Comparison of ENCODE assay signal across 24 cellular contexts in the genomic region with DNA sequence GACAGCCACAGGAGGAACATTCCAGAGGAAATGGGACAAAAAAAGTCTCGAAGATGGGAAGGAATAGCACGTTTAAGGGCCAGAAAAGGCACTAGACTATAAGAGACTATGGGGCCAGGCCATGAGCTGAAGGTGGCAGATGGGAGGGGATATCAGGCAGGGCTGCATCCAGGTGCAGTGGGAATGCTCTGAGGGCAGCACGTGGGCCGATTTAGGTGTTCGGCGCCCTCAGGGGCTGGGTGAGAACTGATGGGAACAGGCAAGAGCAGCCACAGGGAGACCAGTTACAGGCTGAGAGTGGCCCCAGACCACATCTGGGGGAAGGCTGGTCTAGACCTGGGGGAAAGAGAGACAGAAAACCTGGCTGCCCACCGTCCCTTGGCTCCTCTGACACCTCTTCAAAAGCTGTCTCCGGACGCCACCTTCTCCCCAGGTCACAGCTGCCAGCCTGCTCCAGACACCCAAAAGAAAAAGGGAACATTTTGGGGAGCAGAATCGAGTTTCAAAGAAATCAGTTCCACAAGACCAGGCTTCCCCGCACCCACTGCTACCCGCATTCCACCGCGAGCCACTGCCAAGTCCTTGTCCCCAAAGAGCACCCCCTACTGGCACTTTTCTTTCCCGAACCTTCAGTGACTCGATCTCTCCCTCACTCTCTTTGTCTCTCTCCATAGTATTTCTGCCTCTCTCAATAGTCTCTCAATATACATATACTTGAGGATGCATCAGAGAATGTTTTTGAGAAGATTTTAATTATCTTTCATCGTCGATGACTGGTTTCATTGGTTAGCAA.
DNase-seq lines count a peak whose midpoint lies in the region; ATAC-seq and TF ChIP-seq lines count a peak whose summit lies in the region.
"Had no signal": no experiment of that assay in that cellular context is flagged by ENCODE, and none has a peak within 500 bp of the region (broad histone marks: within the 10 kb centered on the region; RNA-seq: fewer than 3 reads in every experiment).

No MANE protein-coding gene starts in this region.

- no TSS peak for BruUV-seq in HCT116 (replicated peaks; lab: Mats Ljungman, UMichigan)

- no peak overlapping the region for H4K8ac ChIP-seq in mesendoderm (ENCODE audit: low read depth, low read length)

- no peak overlapping the region for H2BK120ac ChIP-seq in mesendoderm (ENCODE audit: low read depth, low read length)

- peaks cover 8% of the 10 kb centered on the region for H3K4me1 Mint-ChIP-seq in chondrocyte (ENCODE audit: low read depth)
- H3K4me1 Mint-ChIP-seq: naive B cell; stimulated activated memory B cell treated with anti-CD40 and anti-IgM and Interleukin-4, amounts not matched to agents 10 μg/mL and 1 μg/mL and 100 μg/mL, for 72 hours had no signal

- no peaks in the 10 kb centered on the region for H3K79me2 ChIP-seq in HCT116 (ENCODE audit: insufficient read depth, low read length)
- no peaks in the 10 kb centered on the region for H3K79me2 ChIP-seq in mesendoderm (ENCODE audit: control insufficient read depth, insufficient read depth, low read length)

- H2AFZ ChIP-seq in HCT116 (ENCODE audit: low read depth, low read length, poor library complexity, severe bottlenecking) = no peak overlapping the region

- H3K27me3 ChIP-seq in HCT116 (ENCODE audit: insufficient read depth, low read length) (no peaks in the 10 kb centered on the region), mesendoderm (ENCODE audit: insufficient read depth, low read length, poor library complexity) (no peaks in the 10 kb centered on the region)
- H3K27me3 ChIP-seq: cardiac muscle cell had no signal

- H3K56ac ChIP-seq in mesendoderm (ENCODE audit: low read length) = no peak overlapping the region

- no peak overlapping the region for H2AK5ac ChIP-seq in mesendoderm (ENCODE audit: low read length)

- no peak overlapping the region for H3K27ac Mint-ChIP-seq in chondrocyte (ENCODE audit: unreplicated experiment)
- H3K27ac Mint-ChIP-seq: dendritic cell treated with granulocyte-macrophage colony-stimulating factor and Interleukin-4, amounts not matched to agents 40 ng/mL and 50 ng/mL, for 4 days; stimulated activated memory B cell treated with anti-CD40 and anti-IgM and Interleukin-4, amounts not matched to agents 10 μg/mL and 1 μg/mL and 100 μg/mL, for 72 hours had no signal

- no peaks in the 10 kb centered on the region for H4K20me1 ChIP-seq in HCT116 (ENCODE audit: insufficient read depth)

- H3K4me2 ChIP-seq in HCT116 (ENCODE audit: low read length) (no peak overlapping the region), mesendoderm (ENCODE audit: low read length) (no peak overlapping the region)
- H3K4me2 ChIP-seq: smooth muscle cell had no signal

- peak; percentile 33 for TF ChIP-seq CTCF in C4-2B (conservative IDR thresholded peaks at IDR 0.05)
- peak in 2 of 3 experiments; percentile 25 to 43; a peak in 3 of 6 replicates for TF ChIP-seq CTCF in HCT116 (IDR thresholded peaks at IDR 0.05 in 2 of 3, conservative IDR thresholded peaks at IDR 0.05 in 1 of 3; ENCODE audit: borderline replicate concordance in 1 of 3, insufficient read depth in 1 of 3, low read depth in 2 of 3, low read length in 2 of 3)
- TF ChIP-seq CTCF in chondrocyte (IDR thresholded peaks at IDR 0.05) = peak; percentile 30

- RAD21 ChIA-PET in HCT116 (lab: Charles Lee; ENCODE audit: low non-redundant PET in 1 of 2, low total read pairs in 2 of 2, uncharacterized antibody in 2 of 2, unreplicated experiment in 2 of 2) = no interaction called here

- no peaks in the 10 kb centered on the region for H3K9me3 Mint-ChIP-seq in chondrocyte (ENCODE audit: low read depth)
- H3K9me3 Mint-ChIP-seq: activated T-cell treated with anti-CD3 and anti-CD28 coated beads, Interleukin-2, amount 50 U/mL, for 4 hours had no signal

- H3K4me3 ChIP-seq in HCT116 (replicated peaks in 1 of 2; ENCODE audit: low read depth in 1 of 2, low read length in 2 of 2) (no peak overlapping the region), mesendoderm (ENCODE audit: low read length) (no peak overlapping the region)
- H3K4me3 ChIP-seq: cardiac muscle cell, smooth muscle cell had no signal

- H3K4ac ChIP-seq in mesendoderm (ENCODE audit: low read depth, low read length) = no peak overlapping the region

- H3K9me2 ChIP-seq in HCT116 (ENCODE audit: insufficient read depth) = no peaks in the 10 kb centered on the region

- POLR2A ChIA-PET in HCT116 (lab: Charles Lee) = no interaction called here

- no peaks in the 10 kb centered on the region for H3K79me1 ChIP-seq in mesendoderm (ENCODE audit: low read length)

- H3K27ac ChIP-seq in C4-2B (no peak overlapping the region), HCT116 (ENCODE audit: low read depth, low read length) (no peak overlapping the region), mesendoderm (ENCODE audit: low read depth, low read length) (no peak overlapping the region)
- H3K27ac ChIP-seq: cardiac muscle cell, RWPE1 had no signal

- no peak for TF ChIP-seq RAD21 in HCT116 (IDR thresholded peaks at IDR 0.05; ENCODE audit: low read depth)

- H3K9me3 ChIP-seq in HCT116 (ENCODE audit: control insufficient read depth in 1 of 2, insufficient read depth in 1 of 2, low read depth in 1 of 2, low read length in 2 of 2) = no peaks in the 10 kb centered on the region

- ATAC-seq in HCT116 = no peak
- ATAC-seq in GM21825 (IDR thresholded peaks at IDR 0.05; ENCODE audit: unreplicated experiment) = no peak
- ATAC-seq: activated T-cell treated with anti-CD3 and anti-CD28 coated beads, Interleukin-2, amount 50 U/mL, for 4 hours; stimulated activated memory B cell treated with anti-CD40 and anti-IgM and Interleukin-4, amounts not matched to agents 10 μg/mL and 1 μg/mL and 100 μg/mL, for 72 hours had no signal

- DNase-seq in HCT116 (ENCODE audit: low read depth, low spot score) = no peak
- DNase-seq in chondrocyte (ENCODE audit: low spot score) = no peak
- DNase-seq in mesendoderm = peak; percentile 21
- no peak for DNase-seq in HPDE6-E6E7 (ENCODE audit: extremely low spot score)
- DNase-seq in epidermal melanocyte (ENCODE audit: insufficient read length, low spot score) = no peak
- no peak for DNase-seq in DMS153 (lab: John Stamatoyannopoulos, UW)
- DNase-seq: activated CD4-positive, alpha-beta T cell treated with anti-CD3 and anti-CD28 coated beads for 4 hours; activated naive CD4-positive, alpha-beta T cell treated with Interleukin-2 at 50 U/mL for 16 hours; activated T-cell treated with anti-CD3 and anti-CD28 coated beads, Interleukin-2, amount 50 U/mL, for 4 hours; amniotic stem cell; C1 segment of cervical spinal cord; KG1; mesenchymal stem cell; naive B cell; NCI-H1694; NCI-H526 treated with DMSO at 0.1 percent for 48 hours; retina had no signal

- intact Hi-C loops in HCT116 (cut with micrococcal nuclease) = no loop called here

- H3K23ac ChIP-seq in mesendoderm (ENCODE audit: low read length) = no peak overlapping the region

- H3K4me1 ChIP-seq in HCT116 (ENCODE audit: control insufficient read depth in 1 of 2, insufficient read depth in 2 of 2, low read length in 2 of 2) (no peaks in the 10 kb centered on the region), mesendoderm (ENCODE audit: control insufficient read depth, low read depth, low read length) (no peaks in the 10 kb centered on the region)

- H3K27me3 Mint-ChIP-seq in chondrocyte (ENCODE audit: low read depth) = peaks cover 41% of the 10 kb centered on the region
- H3K27me3 Mint-ChIP-seq: dendritic cell treated with granulocyte-macrophage colony-stimulating factor and Interleukin-4, amounts not matched to agents 40 ng/mL and 50 ng/mL, for 4 days had no signal

- H3K36me3 ChIP-seq in HCT116 (ENCODE audit: control insufficient read depth in 1 of 2, insufficient read depth in 2 of 2, low read length in 2 of 2) = no peaks in the 10 kb centered on the region
- no peaks in the 10 kb centered on the region for H3K36me3 ChIP-seq in mesendoderm (ENCODE audit: control insufficient read depth, insufficient read depth, low read length)
- H3K36me3 ChIP-seq: cardiac muscle cell had no signal

- H3K4me3 Mint-ChIP-seq in chondrocyte (ENCODE audit: unreplicated experiment) = no peak overlapping the region
- H3K4me3 Mint-ChIP-seq: activated T-cell treated with anti-CD3 and anti-CD28 coated beads, Interleukin-2, amount 50 U/mL, for 4 hours; dendritic cell treated with granulocyte-macrophage colony-stimulating factor and Interleukin-4, amounts not matched to agents 40 ng/mL and 50 ng/mL, for 4 days; naive B cell; stimulated activated memory B cell treated with anti-CD40 and anti-IgM and Interleukin-4, amounts not matched to agents 10 μg/mL and 1 μg/mL and 100 μg/mL, for 72 hours had no signal

- H3K36me3 Mint-ChIP-seq in chondrocyte (ENCODE audit: low read depth) = no peaks in the 10 kb centered on the region
- H3K36me3 Mint-ChIP-seq: naive B cell; stimulated activated memory B cell treated with anti-CD40 and anti-IgM and Interleukin-4, amounts not matched to agents 10 μg/mL and 1 μg/mL and 100 μg/mL, for 72 hours had no signal

- no peak for TF ChIP-seq POLR2A in HCT116 (IDR thresholded peaks at IDR 0.05; ENCODE audit: borderline replicate concordance, extremely low read depth, insufficient read depth, insufficient read length)

- H3K9ac ChIP-seq in HCT116 (ENCODE audit: low read length) (no peak overlapping the region), mesendoderm (ENCODE audit: low read length) (no peak overlapping the region)

- CTCF ChIA-PET in HCT116 (lab: Charles Lee) = no interaction called here

- no CpG with 5 or more reads among the region's 18 CpGs for WGBS in mesendoderm (ENCODE audit: extremely low coverage, insufficient coverage, low lambda C conversion rate)

- no peak overlapping the region for H3K18ac ChIP-seq in mesendoderm (ENCODE audit: low read length)

- H2BK15ac ChIP-seq in mesendoderm (replicated peaks; ENCODE audit: low read depth) = no peak overlapping the region

- no peak overlapping the region for H2BK5ac ChIP-seq in mesendoderm (ENCODE audit: low read length)

- H4K5ac ChIP-seq in mesendoderm (ENCODE audit: low read length) = no peak overlapping the region

TF ChIP-seq in HCT116, 20 proteins besides CTCF, POLR2A, EP300 and RAD21 (continues in another document):
- TF ChIP-seq CEBPB (IDR thresholded peaks at IDR 0.05; ENCODE audit: low read depth) = no peak
- no peak for TF ChIP-seq ZNF274 (IDR thresholded peaks at IDR 0.05; ENCODE audit: low read depth, low read length)
- no peak for TF ChIP-seq ZFX (IDR thresholded peaks at IDR 0.05)
- TF ChIP-seq, protein P1, sequence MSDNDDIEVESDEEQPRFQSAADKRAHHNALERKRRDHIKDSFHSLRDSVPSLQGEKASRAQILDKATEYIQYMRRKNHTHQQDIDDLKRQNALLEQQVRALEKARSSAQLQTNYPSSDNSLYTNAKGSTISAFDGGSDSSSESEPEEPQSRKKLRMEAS (IDR thresholded peaks at IDR 0.05) = no peak
- TF ChIP-seq SP1 (IDR thresholded peaks at IDR 0.05; ENCODE audit: low read depth) = no peak
- no peak for TF ChIP-seq EZH2 (IDR thresholded peaks at IDR 0.05)
- no peak for TF ChIP-seq CBX3 (IDR thresholded peaks at IDR 0.05; ENCODE audit: low read depth)
- TF ChIP-seq SIN3A (IDR thresholded peaks at IDR 0.05; ENCODE audit: low read depth) = no peak
- no peak for TF ChIP-seq POLR2AphosphoS5 (IDR thresholded peaks at IDR 0.05; ENCODE audit: low read depth, low read length)
